8 cellular contexts compared by ENCODE assay signal in genomic region chr16:78122774-78123315, GRCh38. TPM values are rescaled to one million over a fixed set of nuclear protein-coding genes. Genes with fewer than 3 reads are reported as not detected.
DNase-seq lines count a peak whose midpoint lies in the region; ATAC-seq and TF ChIP-seq lines count a peak whose summit lies in the region.

No MANE protein-coding gene starts in this region.

- peaks cover 13% of the 10 kb centered on the region for H3K36me3 Mint-ChIP-seq in effector memory CD8-positive, alpha-beta T cell (ENCODE audit: insufficient read depth)

- no peaks in the 10 kb centered on the region for H3K9me3 ChIP-seq in HEK293 (ENCODE audit: control insufficient read depth, insufficient read depth, low read depth, low read length)
- H3K9me3 ChIP-seq in mesenchymal stem cell (ENCODE audit: control insufficient read depth, low read length) = no peaks in the 10 kb centered on the region

- no peak overlapping the region for H2AFZ ChIP-seq in mesenchymal stem cell (ENCODE audit: low read depth, low read length)

- no peaks in the 10 kb centered on the region for H3K9me3 Mint-ChIP-seq in effector memory CD8-positive, alpha-beta T cell

- peak; percentile 20 for DNase-seq in stimulated activated CD4-positive, alpha-beta T cell treated with anti-CD3 and anti-CD28 coated beads, Interleukin-15, amount 100 ng/mL, for 24 hours
- no peak for DNase-seq in stimulated activated CD4-positive, alpha-beta T cell treated with anti-CD3 and anti-CD28 coated beads, Interleukin-4, amount 100 ng/mL, for 24 hours
- DNase-seq in NB4 (ENCODE audit: low read depth) (peak; percentile 62), SKM-1 (lab: John Stamatoyannopoulos, UW; ENCODE audit: unreplicated experiment) (peak; percentile 49), mesenchymal stem cell (peak; percentile 78), GOT3 (lab: John Stamatoyannopoulos, UW) (no peak)
- no peak for DNase-seq in effector memory CD8-positive, alpha-beta T cell

- TF ChIP-seq POLR2A in NB4 (IDR thresholded peaks at IDR 0.05; ENCODE audit: extremely low read depth, insufficient read length) = no peak

- no peak overlapping the region for H4K8ac ChIP-seq in mesenchymal stem cell (ENCODE audit: low read length)

- no peak overlapping the region for H2BK15ac ChIP-seq in mesenchymal stem cell (ENCODE audit: low read depth, poor library complexity, severe bottlenecking)

- H2BK5ac ChIP-seq in mesenchymal stem cell (ENCODE audit: low read depth, low read length, poor library complexity, severe bottlenecking) = no peak overlapping the region

- H3K18ac ChIP-seq in mesenchymal stem cell (ENCODE audit: low read depth in 1 of 2, low read length in 2 of 2) = no peak overlapping the region

- H3K27ac Mint-ChIP-seq in effector memory CD8-positive, alpha-beta T cell = peak overlapping the region; percentile 13 to 41

- no peak overlapping the region for H2BK12ac ChIP-seq in mesenchymal stem cell (ENCODE audit: low read length in 2 of 2)

- no peaks in the 10 kb centered on the region for H3K27me3 Mint-ChIP-seq in effector memory CD8-positive, alpha-beta T cell

- no peak overlapping the region for H2BK120ac ChIP-seq in mesenchymal stem cell (ENCODE audit: low read depth, low read length)

- H3K4me3 ChIP-seq in HEK293 (ENCODE audit: low read depth, low read length) (no peak overlapping the region), NB4 (ENCODE audit: low read depth, low read length) (no peak overlapping the region), mesenchymal stem cell (ENCODE audit: insufficient read depth in 1 of 2, low read depth in 1 of 2, low read length in 2 of 2) (peak overlapping the region in 1 of 2 experiments; percentile 15)

- H3K4me2 ChIP-seq in mesenchymal stem cell (ENCODE audit: low read length, poor library complexity, severe bottlenecking) = no peak overlapping the region

- H4K91ac ChIP-seq in mesenchymal stem cell (ENCODE audit: low read length) = no peak overlapping the region

- ATAC-seq in effector memory CD8-positive, alpha-beta T cell (replicated peaks) = peak; percentile 79

- WGBS in mesenchymal stem cell = 17% methylated on average over 3 of the region's 4 CpGs

- no peak overlapping the region for H3K23ac ChIP-seq in mesenchymal stem cell (ENCODE audit: low read length in 2 of 2)

- no peak overlapping the region for H3K4ac ChIP-seq in mesenchymal stem cell (ENCODE audit: low read depth in 1 of 2, low read length in 2 of 2)

- peak overlapping the region; percentile 75 for H3K9ac ChIP-seq in mesenchymal stem cell (ENCODE audit: low read length)

- peaks cover 12% of the 10 kb centered on the region for H3K4me1 ChIP-seq in HEK293 (ENCODE audit: control insufficient read depth, insufficient read depth, low read length)
- H3K4me1 ChIP-seq in mesenchymal stem cell (ENCODE audit: control insufficient read depth, insufficient read depth, low read depth, low read length) = no peaks in the 10 kb centered on the region

- CTCF ChIA-PET in HEK293 (lab: Yijun Ruan, JAX) = interaction anchor here (0.6 to 0.8 kb wide), 3 partner anchors 19 to 274 kb away, joined by 3 to 4 read pairs (median 3); no protein-coding TSS in a partner anchor

- H3K79me1 ChIP-seq in mesenchymal stem cell (replicated peaks; ENCODE audit: low read length, poor library complexity, severe bottlenecking) = no peaks in the 10 kb centered on the region

- no peak overlapping the region for H3K14ac ChIP-seq in mesenchymal stem cell (ENCODE audit: low read length in 2 of 2)

- H3K4me3 Mint-ChIP-seq in effector memory CD8-positive, alpha-beta T cell = peak overlapping the region in 1 of 2 donors; percentile 5

- no peaks in the 10 kb centered on the region for H3K27me3 ChIP-seq in mesenchymal stem cell (ENCODE audit: control insufficient read depth in 1 of 2, insufficient read depth in 1 of 2, low read length in 2 of 2)

- H3K27ac ChIP-seq in HEK293 (ENCODE audit: extremely low read depth, low read depth, low read length) = no peak overlapping the region
- peak overlapping the region; percentile 23 for H3K27ac ChIP-seq in mesenchymal stem cell (ENCODE audit: low read length, poor library complexity, severe bottlenecking)

- peaks cover 2 to 5% of the 10 kb centered on the region in 2 donors for H3K4me1 Mint-ChIP-seq in effector memory CD8-positive, alpha-beta T cell (ENCODE audit: low read depth in 2 of 2)

- POLR2A ChIA-PET in HEK293 (lab: Yijun Ruan, JAX) = no interaction called here

- H2AK5ac ChIP-seq in mesenchymal stem cell (ENCODE audit: low read length, severe bottlenecking) = no peak overlapping the region

- no peak; the same call in 1 of the 2 replicates for TF ChIP-seq CTCF in HEK293 (tag by site-specific recombination; IDR thresholded peaks at IDR 0.05)
- TF ChIP-seq CTCF in NB4 (IDR thresholded peaks at IDR 0.05; ENCODE audit: low read depth, low read length) = no peak

- H3K36me3 ChIP-seq in HEK293 (ENCODE audit: control insufficient read depth in 2 of 2, insufficient read depth in 1 of 2, low read length in 2 of 2) (peaks cover 0 to 29% of the 10 kb centered on the region in 2 experiments; a peak in 2 of 3 replicates), mesenchymal stem cell (ENCODE audit: control insufficient read depth in 1 of 2, insufficient read depth in 2 of 2, low read depth in 1 of 2, low read length in 2 of 2) (peaks cover 3 to 11% of the 10 kb centered on the region in 2 experiments)

TF ChIP-seq in HEK293, 187 proteins besides CTCF, POLR2A, EP300 and RAD21 (continues in another document):
- TF ChIP-seq HOXC10 (CRISPR knock-in tag; IDR thresholded peaks at IDR 0.05) = no peak
- no peak for TF ChIP-seq ZNF830 (tag by site-specific recombination; IDR thresholded peaks at IDR 0.05; ENCODE audit: low read depth)
- no peak for TF ChIP-seq PRDM10 (tag by site-specific recombination; IDR thresholded peaks at IDR 0.05)
- 0 out of 2 replicates have a peak, but pooled peaks have one; percentile 19 for TF ChIP-seq ZNF660 (tag by site-specific recombination; IDR thresholded peaks at IDR 0.05)
- TF ChIP-seq GLIS1 (tag by site-specific recombination; IDR thresholded peaks at IDR 0.05) = no peak
- 0 out of 2 replicates have a peak, but pooled peaks have one; percentile 20 for TF ChIP-seq ZNF335 (tag by site-specific recombination; conservative IDR thresholded peaks at IDR 0.05)
- TF ChIP-seq ZNF548 (tag by site-specific recombination; IDR thresholded peaks at IDR 0.05) = no peak
- no peak for TF ChIP-seq SP2 (tag by site-specific recombination; IDR thresholded peaks at IDR 0.05)
- no peak for TF ChIP-seq REST (tag by site-specific recombination; IDR thresholded peaks at IDR 0.05)
- no peak for TF ChIP-seq MEIS1 (CRISPR knock-in tag; IDR thresholded peaks at IDR 0.05; ENCODE audit: borderline replicate concordance)
- TF ChIP-seq ZNF302 (tag by site-specific recombination; IDR thresholded peaks at IDR 0.05; ENCODE audit: low read depth) = no peak
- TF ChIP-seq ZNF600 (tag by site-specific recombination; IDR thresholded peaks at IDR 0.05) = 0 out of 2 replicates have a peak, but pooled peaks have one; percentile 31
- TF ChIP-seq ZNF654 (tag by site-specific recombination; IDR thresholded peaks at IDR 0.05; ENCODE audit: low read depth) = peak; percentile 68

RNA-seq across cellular contexts. Expression of gene WWOX, which starts 23.4 kb away (rescaled TPM):
- 10.3 TPM for polyA plus RNA-seq in mesenchymal stem cell (2013, experiment 1 of 2)
- 7.8 TPM for polyA plus RNA-seq in mesenchymal stem cell (2013, experiment 2 of 2)

Comparison
In these comparisons a context has a peak if more than half of its experiments do, and no peak if none do; other contexts are left out.
1. DNase-seq: peak in stimulated activated CD4-positive, alpha-beta T cell treated with anti-CD3 and anti-CD28 coated beads, Interleukin-15, amount 100 ng/mL, for 24 hours (single experiment), NB4 (single experiment), SKM-1 (single experiment) and mesenchymal stem cell (single experiment); none in stimulated activated CD4-positive, alpha-beta T cell treated with anti-CD3 and anti-CD28 coated beads, Interleukin-4, amount 100 ng/mL, for 24 hours (single experiment), effector memory CD8-positive, alpha-beta T cell (0 of 3) and GOT3 (single experiment).